In the genomic region with DNA sequence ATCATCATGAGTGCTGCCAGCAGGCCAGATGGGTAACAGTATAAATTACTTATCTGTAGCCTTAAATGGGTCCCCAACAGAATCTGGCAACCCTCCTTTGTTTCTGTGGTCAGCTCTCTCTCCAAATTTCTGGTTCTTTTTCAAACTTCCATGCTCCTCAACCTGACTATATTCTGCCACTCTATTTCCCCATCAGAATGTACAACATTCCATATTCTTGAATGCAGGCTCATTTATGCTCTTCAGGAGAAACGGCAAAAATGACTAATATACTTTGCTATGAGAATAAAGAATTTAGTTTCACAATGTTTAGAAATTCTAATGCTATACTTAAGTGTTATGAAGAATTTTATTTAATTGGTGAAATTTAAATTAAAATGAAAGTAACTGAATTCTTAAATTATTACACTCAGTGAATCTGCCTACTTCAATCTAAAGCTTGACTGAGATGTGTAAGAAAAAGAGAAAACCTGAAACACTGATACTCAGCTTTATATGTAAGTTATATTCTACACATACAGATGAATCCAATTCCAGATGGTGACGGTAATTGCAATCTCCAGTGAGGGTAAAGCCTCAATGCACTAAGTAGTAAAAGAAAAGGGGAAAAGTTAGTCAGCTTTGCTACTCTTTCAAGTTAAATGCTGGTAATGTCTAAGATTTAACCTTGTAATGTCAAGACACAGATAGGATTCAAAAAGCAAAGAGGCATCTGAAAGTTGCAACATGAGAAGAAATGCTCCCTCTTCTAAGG, we compare ENCODE assay signal across 1 cellular context.
TF ChIP-seq lines count a peak whose summit lies in the region.

No MANE protein-coding gene starts in this region.

TF ChIP-seq in A549, 52 proteins besides CTCF, POLR2A, EP300 and RAD21:
- TF ChIP-seq FOSL2 (IDR thresholded peaks at IDR 0.05) (no peak), FOSL2 (CRISPR knock-in tag; IDR thresholded peaks at IDR 0.05) (no peak), RNF2 (IDR thresholded peaks at IDR 0.05; ENCODE audit: borderline replicate concordance, low read depth) (no peak), HOXB13 (CRISPR knock-in tag; IDR thresholded peaks at IDR 0.05; ENCODE audit: low read depth) (no peak), EHMT2 (IDR thresholded peaks at IDR 0.05; ENCODE audit: low read depth) (no peak), CEBPB (IDR thresholded peaks at IDR 0.05) (no peak), JUN (IDR thresholded peaks at IDR 0.05) (no peak), EHF (CRISPR knock-in tag; IDR thresholded peaks at IDR 0.05) (no peak), MAFK (IDR thresholded peaks at IDR 0.05; ENCODE audit: partially characterized antibody) (no peak), FOSB (CRISPR knock-in tag; IDR thresholded peaks at IDR 0.05) (no peak)
- TF ChIP-seq, protein P1, sequence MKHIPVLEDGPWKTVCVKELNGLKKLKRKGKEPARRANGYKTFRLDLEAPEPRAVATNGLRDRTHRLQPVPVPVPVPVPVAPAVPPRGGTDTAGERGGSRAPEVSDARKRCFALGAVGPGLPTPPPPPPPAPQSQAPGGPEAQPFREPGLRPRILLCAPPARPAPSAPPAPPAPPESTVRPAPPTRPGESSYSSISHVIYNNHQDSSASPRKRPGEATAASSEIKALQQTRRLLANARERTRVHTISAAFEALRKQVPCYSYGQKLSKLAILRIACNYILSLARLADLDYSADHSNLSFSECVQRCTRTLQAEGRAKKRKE (CRISPR knock-in tag; IDR thresholded peaks at IDR 0.05; ENCODE audit: low read depth), result no peak
- TF ChIP-seq, protein P2, sequence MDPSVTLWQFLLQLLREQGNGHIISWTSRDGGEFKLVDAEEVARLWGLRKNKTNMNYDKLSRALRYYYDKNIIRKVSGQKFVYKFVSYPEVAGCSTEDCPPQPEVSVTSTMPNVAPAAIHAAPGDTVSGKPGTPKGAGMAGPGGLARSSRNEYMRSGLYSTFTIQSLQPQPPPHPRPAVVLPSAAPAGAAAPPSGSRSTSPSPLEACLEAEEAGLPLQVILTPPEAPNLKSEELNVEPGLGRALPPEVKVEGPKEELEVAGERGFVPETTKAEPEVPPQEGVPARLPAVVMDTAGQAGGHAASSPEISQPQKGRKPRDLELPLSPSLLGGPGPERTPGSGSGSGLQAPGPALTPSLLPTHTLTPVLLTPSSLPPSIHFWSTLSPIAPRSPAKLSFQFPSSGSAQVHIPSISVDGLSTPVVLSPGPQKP (IDR thresholded peaks at IDR 0.05; ENCODE audit: low read depth, low read length), result no peak
- TF ChIP-seq, protein P3, sequence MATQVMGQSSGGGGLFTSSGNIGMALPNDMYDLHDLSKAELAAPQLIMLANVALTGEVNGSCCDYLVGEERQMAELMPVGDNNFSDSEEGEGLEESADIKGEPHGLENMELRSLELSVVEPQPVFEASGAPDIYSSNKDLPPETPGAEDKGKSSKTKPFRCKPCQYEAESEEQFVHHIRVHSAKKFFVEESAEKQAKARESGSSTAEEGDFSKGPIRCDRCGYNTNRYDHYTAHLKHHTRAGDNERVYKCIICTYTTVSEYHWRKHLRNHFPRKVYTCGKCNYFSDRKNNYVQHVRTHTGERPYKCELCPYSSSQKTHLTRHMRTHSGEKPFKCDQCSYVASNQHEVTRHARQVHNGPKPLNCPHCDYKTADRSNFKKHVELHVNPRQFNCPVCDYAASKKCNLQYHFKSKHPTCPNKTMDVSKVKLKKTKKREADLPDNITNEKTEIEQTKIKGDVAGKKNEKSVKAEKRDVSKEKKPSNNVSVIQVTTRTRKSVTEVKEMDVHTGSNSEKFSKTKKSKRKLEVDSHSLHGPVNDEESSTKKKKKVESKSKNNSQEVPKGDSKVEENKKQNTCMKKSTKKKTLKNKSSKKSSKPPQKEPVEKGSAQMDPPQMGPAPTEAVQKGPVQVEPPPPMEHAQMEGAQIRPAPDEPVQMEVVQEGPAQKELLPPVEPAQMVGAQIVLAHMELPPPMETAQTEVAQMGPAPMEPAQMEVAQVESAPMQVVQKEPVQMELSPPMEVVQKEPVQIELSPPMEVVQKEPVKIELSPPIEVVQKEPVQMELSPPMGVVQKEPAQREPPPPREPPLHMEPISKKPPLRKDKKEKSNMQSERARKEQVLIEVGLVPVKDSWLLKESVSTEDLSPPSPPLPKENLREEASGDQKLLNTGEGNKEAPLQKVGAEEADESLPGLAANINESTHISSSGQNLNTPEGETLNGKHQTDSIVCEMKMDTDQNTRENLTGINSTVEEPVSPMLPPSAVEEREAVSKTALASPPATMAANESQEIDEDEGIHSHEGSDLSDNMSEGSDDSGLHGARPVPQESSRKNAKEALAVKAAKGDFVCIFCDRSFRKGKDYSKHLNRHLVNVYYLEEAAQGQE (IDR thresholded peaks at IDR 0.05), result no peak
